Comparison of ENCODE assay signal across 9 cellular contexts in genomic region chr17:71472809-71473789, GRCh38.
DNase-seq lines count a peak whose midpoint lies in the region; ATAC-seq and TF ChIP-seq lines count a peak whose summit lies in the region.
"Had no signal": no experiment of that assay in that cellular context is flagged by ENCODE, and none has a peak within 500 bp of the region (broad histone marks: within the 10 kb centered on the region; RNA-seq: fewer than 3 reads in every experiment).

No MANE protein-coding gene starts in this region.

- H3K9me3 Mint-ChIP-seq in nephron, result no peaks in the 10 kb centered on the region

- TF ChIP-seq POLR2A in stomach (IDR thresholded peaks at IDR 0.05), result no peak

- no peak overlapping the region for H3K27ac Mint-ChIP-seq in nephron
- H3K27ac Mint-ChIP-seq: activated naive CD8-positive, alpha-beta T cell had no signal

- H3K4me1 Mint-ChIP-seq in nephron, result no peaks in the 10 kb centered on the region

- intact Hi-C loops in stomach (cut with DNase I; ENCODE audit: low total_unique reads), result loop anchor here (10.0 kb wide), 1 partner anchor 1072 kb away; no protein-coding TSS in a partner anchor

- no peak overlapping the region for H3K4me3 Mint-ChIP-seq in nephron
- H3K4me3 Mint-ChIP-seq: activated naive CD8-positive, alpha-beta T cell had no signal

- no peaks in the 10 kb centered on the region for H3K9me3 ChIP-seq in stomach

- H3K27me3 ChIP-seq in stomach, result no peaks in the 10 kb centered on the region

- peak; percentile 61 to 77 (median 67) for TF ChIP-seq CTCF in nephron (IDR thresholded peaks at IDR 0.05; ENCODE audit: unreplicated experiment in 3 of 3)
- peak in 3 of 7 experiments; percentile 40 to 54 (median 50) for TF ChIP-seq CTCF in stomach (IDR thresholded peaks at IDR 0.05)

- no peaks in the 10 kb centered on the region for H3K36me3 ChIP-seq in stomach

- no peaks in the 10 kb centered on the region for H3K36me3 Mint-ChIP-seq in nephron (ENCODE audit: low read depth)
- H3K36me3 Mint-ChIP-seq: activated naive CD8-positive, alpha-beta T cell had no signal

- no peak for ATAC-seq in GM18873 (IDR thresholded peaks at IDR 0.05; ENCODE audit: low FRiP score, unreplicated experiment)

- WGBS in stomach, 5 donors, result 26 to 29% (median 26%) methylated on average over 7 of the region's 7 CpGs

- no peak overlapping the region for H3K4me3 ChIP-seq in stomach

- peak; percentile 14 for DNase-seq in SIG-M5 treated with dmso at 0.1 percent for 504 hours (lab: John Stamatoyannopoulos, UW; ENCODE audit: unreplicated experiment)
- DNase-seq in SIG-M5 (lab: John Stamatoyannopoulos, UW), result no peak
- peak; percentile 44 for DNase-seq in HPDE6-E6E7 (ENCODE audit: extremely low spot score)
- DNase-seq in NCI-H774 (lab: John Stamatoyannopoulos, UW), result peak; percentile 62
- peak; percentile 53 for DNase-seq in epidermal melanocyte (ENCODE audit: insufficient read length, low spot score)
- DNase-seq in stomach, result no peak

- H3K27me3 Mint-ChIP-seq in nephron (ENCODE audit: low read depth), result peaks cover 13% of the 10 kb centered on the region
- H3K27me3 Mint-ChIP-seq: activated naive CD8-positive, alpha-beta T cell had no signal

- TF ChIP-seq EP300 in stomach (IDR thresholded peaks at IDR 0.05), result no peak

- no peaks in the 10 kb centered on the region for H3K4me1 ChIP-seq in stomach

- no peak overlapping the region for H3K27ac ChIP-seq in stomach

Comparison
In these comparisons a context has a peak if more than half of its experiments do, and no peak if none do; other contexts are left out.
1. DNase-seq: peak in SIG-M5 treated with dmso at 0.1 percent for 504 hours (single experiment), HPDE6-E6E7 (single experiment), NCI-H774 (single experiment) and epidermal melanocyte (single experiment); none in SIG-M5 (single experiment) and stomach (single experiment).